In genomic region chr3:131322946-131323505, GRCh38 we compare ENCODE assay signal across 15 cellular contexts. TPM values are rescaled to one million over a fixed set of nuclear protein-coding genes. Genes with fewer than 3 reads are reported as not detected.
DNase-seq lines count a peak whose midpoint lies in the region; ATAC-seq and TF ChIP-seq lines count a peak whose summit lies in the region.
"Had no signal": no experiment of that assay in that cellular context is flagged by ENCODE, and none has a peak within 500 bp of the region (broad histone marks: within the 10 kb centered on the region; RNA-seq: fewer than 3 reads in every experiment).

No MANE protein-coding gene starts in this region.

- 70 to 78% methylated on average over 3 of the region's 3 CpGs for WGBS in GM23248 (ENCODE audit: low coverage in 1 of 2, low lambda C conversion rate in 2 of 2, missing lambda C conversion rate in 2 of 2), 2 experiments

- H3K36me3 ChIP-seq in brain microvascular endothelial cell (replicated peaks) (no peaks in the 10 kb centered on the region), GM23248 (ENCODE audit: low read depth) (no peaks in the 10 kb centered on the region)

- no peak overlapping the region for H3K4me2 ChIP-seq in GM23248 (ENCODE audit: unreplicated experiment)

- no peaks in the 10 kb centered on the region for H3K27me3 Mint-ChIP-seq in glutamatergic neuron (ENCODE audit: unreplicated experiment)
- H3K27me3 Mint-ChIP-seq in naive thymus-derived CD8-positive, alpha-beta T cell = peaks cover 1 to 7% (median 2%) of the 10 kb centered on the region in 5 donors

- no peak for TF ChIP-seq CTCF in glutamatergic neuron (IDR thresholded peaks at IDR 0.05; ENCODE audit: partially characterized antibody, unreplicated experiment)
- TF ChIP-seq CTCF in brain microvascular endothelial cell (IDR thresholded peaks at IDR 0.05; ENCODE audit: low read depth, low read length, missing control alignments) = no peak

- H3K27ac ChIP-seq in brain microvascular endothelial cell (no peak overlapping the region), GM23248 (no peak overlapping the region)

- H2AFZ ChIP-seq in GM23248 = no peak overlapping the region

- no peaks in the 10 kb centered on the region for H3K4me1 ChIP-seq in GM23248 (ENCODE audit: insufficient read depth)

- peaks cover 41% of the 10 kb centered on the region for H3K4me1 Mint-ChIP-seq in glutamatergic neuron (ENCODE audit: low read depth, unreplicated experiment)
- H3K4me1 Mint-ChIP-seq in naive thymus-derived CD8-positive, alpha-beta T cell = no peaks in the 10 kb centered on the region
- H3K4me1 Mint-ChIP-seq: CD14-positive monocyte had no signal

- H4K20me1 ChIP-seq in GM23248 (ENCODE audit: insufficient read depth) = no peaks in the 10 kb centered on the region

- H3K27me3 ChIP-seq in brain microvascular endothelial cell (replicated peaks) (no peaks in the 10 kb centered on the region), GM23248 (replicated peaks; ENCODE audit: insufficient read depth) (no peaks in the 10 kb centered on the region)

- H3K36me3 Mint-ChIP-seq in glutamatergic neuron (ENCODE audit: unreplicated experiment) = no peaks in the 10 kb centered on the region
- no peaks in the 10 kb centered on the region for H3K36me3 Mint-ChIP-seq in naive thymus-derived CD8-positive, alpha-beta T cell
- H3K36me3 Mint-ChIP-seq: CD8-positive, alpha-beta T cell had no signal

- no peaks in the 10 kb centered on the region for H3F3A ChIP-seq in GM23248 (ENCODE audit: insufficient read depth)

- H3K4me3 ChIP-seq in brain microvascular endothelial cell (ENCODE audit: low read depth, low read length) = no peak overlapping the region
- H3K4me3 ChIP-seq in GM23248 = no peak overlapping the region

- H3K9ac ChIP-seq in GM23248 = no peak overlapping the region

- in situ Hi-C loops in brain microvascular endothelial cell (cut with HindIII; ENCODE audit: low pct_ligation_motif_present, low sequenced_read_pairs) (no loop called here), GM23248 (cut with MboI) (no loop called here)

- ATAC-seq in naive thymus-derived CD8-positive, alpha-beta T cell = no peak
- ATAC-seq: CD8-positive, alpha-beta T cell had no signal

- H3K27ac Mint-ChIP-seq in glutamatergic neuron (ENCODE audit: unreplicated experiment) = peak overlapping the region; percentile 62
- H3K27ac Mint-ChIP-seq in naive thymus-derived CD8-positive, alpha-beta T cell = no peak overlapping the region
- H3K27ac Mint-ChIP-seq: CD14-positive monocyte; CD8-positive, alpha-beta T cell had no signal

- DNase-seq in NCI-H146 (lab: John Stamatoyannopoulos, UW) (peak; percentile 75), astrocyte of the hippocampus (ENCODE audit: low read depth, low spot score) (peak; percentile 20), glutamatergic neuron (no peak), superior temporal gyrus (ENCODE audit: extremely low spot score) (peak; percentile 71), brain microvascular endothelial cell (no peak), GM23248 (no peak)
- DNase-seq in naive thymus-derived CD8-positive, alpha-beta T cell = no peak
- DNase-seq: CD8-positive, alpha-beta T cell; COR-L47; DMS153; DMS79 treated with DMSO at 0.1 percent for 48 hours; EL; GOT3; H9 had no signal

- no peaks in the 10 kb centered on the region for H3K9me2 ChIP-seq in GM23248 (ENCODE audit: insufficient read depth)

- no peaks in the 10 kb centered on the region for H3K79me2 ChIP-seq in GM23248 (ENCODE audit: insufficient read depth)

- peaks cover 6% of the 10 kb centered on the region for H3K9me3 Mint-ChIP-seq in glutamatergic neuron (ENCODE audit: unreplicated experiment)
- H3K9me3 Mint-ChIP-seq in naive thymus-derived CD8-positive, alpha-beta T cell = no peaks in the 10 kb centered on the region
- H3K9me3 Mint-ChIP-seq: CD8-positive, alpha-beta T cell had no signal

- no peaks in the 10 kb centered on the region for H3K9me3 ChIP-seq in GM23248 (ENCODE audit: low read depth)

- POLR2A ChIA-PET in naive thymus-derived CD8-positive, alpha-beta T cell (lab: Charles Lee) = no interaction called here

- H3K4me3 Mint-ChIP-seq in glutamatergic neuron (ENCODE audit: unreplicated experiment) = no peak overlapping the region
- no peak overlapping the region for H3K4me3 Mint-ChIP-seq in naive thymus-derived CD8-positive, alpha-beta T cell
- H3K4me3 Mint-ChIP-seq: CD14-positive monocyte; CD8-positive, alpha-beta T cell; H9 had no signal

RNA-seq across cellular contexts. Expression of gene NUDT16, which starts 58.5 kb away (rescaled TPM):
- total RNA-seq in glutamatergic neuron (ENCODE audit: unreplicated experiment) = 51.1 TPM
- 10 to 100 TPM; 14.5 to 16.1 TPM for total RNA-seq in naive thymus-derived CD8-positive, alpha-beta T cell
- polyA plus RNA-seq in naive thymus-derived CD8-positive, alpha-beta T cell = 1 to 10 TPM; 2.4 to 3.8 (median 2.9) TPM
- total RNA-seq in GM23248 (2014; rRNA removed; shearing (Covaris generic)) = 10.5 and 14.4 TPM in 2 replicates
- polyA plus RNA-seq in GM23248 (2016; fragmentation: Nextera tagmentation; extraction: Ambion mirVana) = 11.7 TPM in 2 replicates

Comparison
In these comparisons a context has a peak if more than half of its experiments do, and no peak if none do; other contexts are left out.
1. DNase-seq: peak in NCI-H146 (single experiment), astrocyte of the hippocampus (single experiment) and superior temporal gyrus (single experiment); none in glutamatergic neuron (single experiment), naive thymus-derived CD8-positive, alpha-beta T cell (0 of 10), brain microvascular endothelial cell (single experiment) and GM23248 (single experiment).